Comparison of ENCODE assay signal across 15 cellular contexts in genomic region chr3:13770390-13771169, GRCh38.
DNase-seq lines count a peak whose midpoint lies in the region; ATAC-seq and TF ChIP-seq lines count a peak whose summit lies in the region.
"Had no signal": no experiment of that assay in that cellular context is flagged by ENCODE, and none has a peak within 500 bp of the region (broad histone marks: within the 10 kb centered on the region; RNA-seq: fewer than 3 reads in every experiment).

No MANE protein-coding gene starts in this region.

- no peaks in the 10 kb centered on the region for H4K20me1 ChIP-seq in BLaER1

- H3K27ac Mint-ChIP-seq in CD8-positive, alpha-beta memory T cell: no peak overlapping the region

- H3K4me3 Mint-ChIP-seq in CD8-positive, alpha-beta memory T cell: peak overlapping the region in 1 of 7 donors; percentile 40

- H3K4me1 ChIP-seq in BLaER1 (peaks cover 43% of the 10 kb centered on the region), HEK293 (ENCODE audit: control insufficient read depth, insufficient read depth, low read length) (no peaks in the 10 kb centered on the region)
- no peaks in the 10 kb centered on the region for H3K4me1 ChIP-seq in CD8-positive, alpha-beta memory T cell (ENCODE audit: insufficient read depth, low read length)
- H3K4me1 ChIP-seq: heart left ventricle, parathyroid adenoma had no signal

- no peak overlapping the region for H3K4me3 ChIP-seq in BLaER1
- no peak overlapping the region for H3K4me3 ChIP-seq in HEK293 (ENCODE audit: low read depth, low read length)
- no peak overlapping the region for H3K4me3 ChIP-seq in CD8-positive, alpha-beta memory T cell (ENCODE audit: low read length)
- H3K4me3 ChIP-seq: heart left ventricle, skin epidermis had no signal

- no peak for TF ChIP-seq CTCF in HEK293 (tag by site-specific recombination; IDR thresholded peaks at IDR 0.05)

- H3K27ac ChIP-seq in BLaER1: peak overlapping the region; percentile 28; the same call in 1 of the 2 replicates
- H3K27ac ChIP-seq in HEK293 (ENCODE audit: extremely low read depth, low read depth, low read length): no peak overlapping the region
- no peak overlapping the region for H3K27ac ChIP-seq in CD8-positive, alpha-beta memory T cell (ENCODE audit: low read depth, low read length)
- H3K27ac ChIP-seq: heart left ventricle, parathyroid adenoma, skin epidermis, VCaP had no signal

- H3K36me3 Mint-ChIP-seq in CD8-positive, alpha-beta memory T cell: no peaks in the 10 kb centered on the region

- peaks cover 7 to 23% of the 10 kb centered on the region in 2 donors for H3K27me3 Mint-ChIP-seq in CD8-positive, alpha-beta memory T cell

- peaks cover 0 to 6% (median 0%) of the 10 kb centered on the region in 3 donors for H3K4me1 Mint-ChIP-seq in CD8-positive, alpha-beta memory T cell

- no peak for ATAC-seq in GM19351 (IDR thresholded peaks at IDR 0.05; ENCODE audit: unreplicated experiment)
- ATAC-seq: heart left ventricle, left colon had no signal

- CTCF ChIA-PET in HEK293 (lab: Yijun Ruan, JAX): no interaction called here
- CTCF ChIA-PET in CD8-positive, alpha-beta memory T cell (lab: Charles Lee): no interaction called here

- DNase-seq in UCSD-AML1 (lab: John Stamatoyannopoulos, UW; ENCODE audit: unreplicated experiment): peak; percentile 88
- peak; percentile 54 for DNase-seq in left kidney (ENCODE audit: low read depth, low spot score)
- DNase-seq in COLO829 (ENCODE audit: low spot score): no peak
- DNase-seq in CD8-positive, alpha-beta memory T cell: no peak
- DNase-seq in NCI-H774 (lab: John Stamatoyannopoulos, UW): no peak
- DNase-seq: activated naive CD4-positive, alpha-beta T cell treated with Interleukin-2 at 50 U/mL for 16 hours; left colon; NCI-H2029 had no signal

- POLR2A ChIA-PET in HEK293 (lab: Yijun Ruan, JAX): no interaction called here
- POLR2A ChIA-PET in CD8-positive, alpha-beta memory T cell (lab: Charles Lee): no interaction called here

- H3K9me3 ChIP-seq in BLaER1 (no peaks in the 10 kb centered on the region), HEK293 (ENCODE audit: control insufficient read depth, insufficient read depth, low read depth, low read length) (no peaks in the 10 kb centered on the region)
- H3K9me3 ChIP-seq in CD8-positive, alpha-beta memory T cell (ENCODE audit: low read length): no peaks in the 10 kb centered on the region
- H3K9me3 ChIP-seq: heart left ventricle had no signal

- H3K4me2 ChIP-seq in BLaER1: peak overlapping the region; percentile 69

- H3K9ac ChIP-seq in BLaER1: no peak overlapping the region
- H3K9ac ChIP-seq: parathyroid adenoma had no signal

- no peaks in the 10 kb centered on the region for H3K27me3 ChIP-seq in BLaER1
- H3K27me3 ChIP-seq in CD8-positive, alpha-beta memory T cell (ENCODE audit: insufficient read depth, low read length, poor library complexity, severe bottlenecking): no peaks in the 10 kb centered on the region

- H3K36me3 ChIP-seq in BLaER1: no peaks in the 10 kb centered on the region
- H3K36me3 ChIP-seq in HEK293 (ENCODE audit: control insufficient read depth in 2 of 2, insufficient read depth in 1 of 2, low read length in 2 of 2): no peaks in the 10 kb centered on the region
- no peaks in the 10 kb centered on the region for H3K36me3 ChIP-seq in CD8-positive, alpha-beta memory T cell (ENCODE audit: insufficient read depth, low read length)
- H3K36me3 ChIP-seq: heart left ventricle had no signal

- peaks cover 0 to 2% (median 0%) of the 10 kb centered on the region in 5 donors for H3K9me3 Mint-ChIP-seq in CD8-positive, alpha-beta memory T cell

TF ChIP-seq in HEK293, 187 proteins besides CTCF, POLR2A, EP300 and RAD21:
- TF ChIP-seq ZNF623 (tag by site-specific recombination; IDR thresholded peaks at IDR 0.05) (peak; percentile 78), ZNF626 (tag by site-specific recombination; IDR thresholded peaks at IDR 0.05) (no peak)

Comparison
In these comparisons a context has a peak if more than half of its experiments do, and no peak if none do; other contexts are left out.
1. DNase-seq: peak in UCSD-AML1 (single experiment) and left kidney (single experiment); none in COLO829 (single experiment), CD8-positive, alpha-beta memory T cell (0 of 5) and NCI-H774 (single experiment).